In the genomic region with DNA sequence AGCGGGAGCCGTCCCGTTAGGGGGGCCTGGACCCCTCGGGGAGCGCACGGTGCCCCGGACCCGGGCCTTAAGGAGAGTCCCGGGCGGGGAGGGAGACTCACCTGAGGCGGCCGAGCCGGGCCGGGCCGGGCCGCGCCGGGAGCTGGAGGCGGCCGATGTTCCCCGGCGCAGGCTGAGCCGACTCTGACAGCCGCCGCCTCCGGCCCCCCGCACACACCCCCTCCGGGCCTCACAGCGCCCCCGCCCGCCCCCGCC, we compare ENCODE assay signal across 8 cellular contexts. TPM values are rescaled to one million over a fixed set of nuclear protein-coding genes. Genes with fewer than 3 reads are reported as not detected.
A peak's percentile ranks its signal among the peaks of the same experiment; 100 is the strongest.
DNase-seq lines count a peak whose midpoint lies in the region; ATAC-seq, FAIRE-seq and TF ChIP-seq lines count a peak whose summit lies in the region.

A gene (minus strand): TSS at position 188 of the 255 bp plus-strand sequence. CDS start 1,656 bp downstream, outside the sequence.

- H3K79me2 ChIP-seq in GM23338 (replicated peaks; ENCODE audit: insufficient read depth): no peaks in the 10 kb centered on the region

- H4K20me1 ChIP-seq in GM23338 (replicated peaks; ENCODE audit: insufficient read depth): no peaks in the 10 kb centered on the region

- no peaks in the 10 kb centered on the region; the same call in 2 of the 3 replicates for H3K36me3 Mint-ChIP-seq in GM23338 (ENCODE audit: low read depth)
- peaks cover 2% of the 10 kb centered on the region for H3K36me3 Mint-ChIP-seq in activated naive CD8-positive, alpha-beta T cell

- peaks cover 7% of the 10 kb centered on the region; the same call in 1 of the 2 replicates for H3F3A ChIP-seq in GM23338 (replicated peaks; ENCODE audit: low read depth)

- H3K27ac ChIP-seq in GM23338 (ENCODE audit: low read depth) (no peak within 1 kb of the TSS), small intestine (ENCODE audit: low read depth in 1 of 2, low read length in 1 of 2) (peak within 1 kb of the TSS; percentile 3 to 91)

- ATAC-seq in GM23338: peak; percentile 39
- no peak for ATAC-seq in omental fat pad (ENCODE audit: low FRiP score)
- no peak for ATAC-seq in GM19463 (IDR thresholded peaks at IDR 0.05; ENCODE audit: unreplicated experiment)

- H3K4me2 ChIP-seq in GM23338: peak within 1 kb of the TSS; percentile 96

- FAIRE-seq in small intestine (lab: Jason Lieb, UNC): no peak

- H3K27ac Mint-ChIP-seq in GM23338: no peak within 1 kb of the TSS
- H3K27ac Mint-ChIP-seq in activated naive CD8-positive, alpha-beta T cell: peak within 1 kb of the TSS; percentile 46

- H3K27me3 ChIP-seq in GM23338 (ENCODE audit: insufficient read depth) (peaks cover 35% of the 10 kb centered on the region), small intestine (ENCODE audit: control insufficient read depth in 2 of 2, insufficient read depth in 2 of 2, low read length in 2 of 2) (peaks cover 0 to 3% of the 10 kb centered on the region in 2 donors)

- no peaks in the 10 kb centered on the region for H3K9me2 ChIP-seq in GM23338 (ENCODE audit: insufficient read depth)

- 0% methylated on average over 7 to 32 of the region's 32 CpGs; no CpG with 5 or more reads in 1 of the 3 donors for WGBS in small intestine, 3 donors

- peak within 1 kb of the TSS; percentile 78 for H2AFZ ChIP-seq in GM23338

- H3K9me3 Mint-ChIP-seq in GM23338: peaks cover 8% of the 10 kb centered on the region; the same call in 2 of the 3 replicates
- H3K9me3 Mint-ChIP-seq in activated naive CD8-positive, alpha-beta T cell (ENCODE audit: low read depth): no peaks in the 10 kb centered on the region

- TF ChIP-seq CTCF in GM23338 (conservative IDR thresholded peaks at IDR 0.05; ENCODE audit: low read depth in 2 of 2): no peak
- no peak for TF ChIP-seq CTCF in omental fat pad (IDR thresholded peaks at IDR 0.05)

- H3K9me3 ChIP-seq in small intestine (ENCODE audit: control insufficient read depth, low read depth): no peaks in the 10 kb centered on the region

- H3K27me3 Mint-ChIP-seq in GM23338 (ENCODE audit: insufficient read depth, low read depth, poor library complexity): peaks cover 40% of the 10 kb centered on the region
- H3K27me3 Mint-ChIP-seq in activated naive CD8-positive, alpha-beta T cell: peaks cover 19% of the 10 kb centered on the region

- peaks cover 8% of the 10 kb centered on the region; the same call in 1 of the 2 replicates for H3K4me1 ChIP-seq in GM23338 (ENCODE audit: insufficient read depth)
- peaks cover 0 to 2% of the 10 kb centered on the region in 2 donors for H3K4me1 ChIP-seq in small intestine (ENCODE audit: control insufficient read depth in 2 of 2, insufficient read depth in 1 of 2, low read depth in 1 of 2, low read length in 1 of 2)

- H3K4me3 ChIP-seq in GM23338 (peak within 1 kb of the TSS; percentile 73), iPS-11a (ENCODE audit: low read depth, low read length) (peak within 1 kb of the TSS; percentile 37), small intestine (ENCODE audit: low read depth in 1 of 2, low read length in 2 of 2) (peak within 1 kb of the TSS in 1 of 2 donors; percentile 63)

- H3K36me3 ChIP-seq in GM23338 (ENCODE audit: insufficient read depth) (no peaks in the 10 kb centered on the region), small intestine (ENCODE audit: control insufficient read depth in 2 of 2, insufficient read depth in 2 of 2, low read length in 2 of 2) (no peaks in the 10 kb centered on the region)

- H3K4me1 Mint-ChIP-seq in GM23338: peaks cover 23% of the 10 kb centered on the region
- H3K4me1 Mint-ChIP-seq in activated naive CD8-positive, alpha-beta T cell (ENCODE audit: low read depth): peaks cover 13% of the 10 kb centered on the region

- peak within 1 kb of the TSS; percentile 68 for H3K4me3 Mint-ChIP-seq in GM23338
- peak within 1 kb of the TSS; percentile 92 for H3K4me3 Mint-ChIP-seq in activated naive CD8-positive, alpha-beta T cell

- DNase-seq in GM23338 (ENCODE audit: low spot score) (peak; percentile 64), small intestine (no peak), NCI-H2171 treated with DMSO at 0.1 percent for 48 hours (lab: John Stamatoyannopoulos, UW) (no peak), omental fat pad (ENCODE audit: low spot score) (no peak), inferior parietal cortex (ENCODE audit: extremely low spot score) (no peak)

TF ChIP-seq in GM23338, 12 proteins besides CTCF, POLR2A, EP300 and RAD21 (continues in another document):
- TF ChIP-seq JUNB (IDR thresholded peaks at IDR 0.05; ENCODE audit: unreplicated experiment) (no peak), EZH2 (IDR thresholded peaks at IDR 0.05; ENCODE audit: low read depth, unreplicated experiment) (no peak), STAT1 (IDR thresholded peaks at IDR 0.05; ENCODE audit: unreplicated experiment) (no peak), NANOG (IDR thresholded peaks at IDR 0.05; ENCODE audit: borderline replicate concordance) (no peak), ZNF114 (CRISPR knock-in tag; IDR thresholded peaks at IDR 0.05) (no peak), ZNF331 (CRISPR knock-in tag; IDR thresholded peaks at IDR 0.05; ENCODE audit: low read depth) (no peak), POLR2AphosphoS5 (IDR thresholded peaks at IDR 0.05; ENCODE audit: low read depth) (no peak), CREB1 (CRISPR knock-in tag; IDR thresholded peaks at IDR 0.05; ENCODE audit: low read depth) (no peak)
- TF ChIP-seq, protein P1, sequence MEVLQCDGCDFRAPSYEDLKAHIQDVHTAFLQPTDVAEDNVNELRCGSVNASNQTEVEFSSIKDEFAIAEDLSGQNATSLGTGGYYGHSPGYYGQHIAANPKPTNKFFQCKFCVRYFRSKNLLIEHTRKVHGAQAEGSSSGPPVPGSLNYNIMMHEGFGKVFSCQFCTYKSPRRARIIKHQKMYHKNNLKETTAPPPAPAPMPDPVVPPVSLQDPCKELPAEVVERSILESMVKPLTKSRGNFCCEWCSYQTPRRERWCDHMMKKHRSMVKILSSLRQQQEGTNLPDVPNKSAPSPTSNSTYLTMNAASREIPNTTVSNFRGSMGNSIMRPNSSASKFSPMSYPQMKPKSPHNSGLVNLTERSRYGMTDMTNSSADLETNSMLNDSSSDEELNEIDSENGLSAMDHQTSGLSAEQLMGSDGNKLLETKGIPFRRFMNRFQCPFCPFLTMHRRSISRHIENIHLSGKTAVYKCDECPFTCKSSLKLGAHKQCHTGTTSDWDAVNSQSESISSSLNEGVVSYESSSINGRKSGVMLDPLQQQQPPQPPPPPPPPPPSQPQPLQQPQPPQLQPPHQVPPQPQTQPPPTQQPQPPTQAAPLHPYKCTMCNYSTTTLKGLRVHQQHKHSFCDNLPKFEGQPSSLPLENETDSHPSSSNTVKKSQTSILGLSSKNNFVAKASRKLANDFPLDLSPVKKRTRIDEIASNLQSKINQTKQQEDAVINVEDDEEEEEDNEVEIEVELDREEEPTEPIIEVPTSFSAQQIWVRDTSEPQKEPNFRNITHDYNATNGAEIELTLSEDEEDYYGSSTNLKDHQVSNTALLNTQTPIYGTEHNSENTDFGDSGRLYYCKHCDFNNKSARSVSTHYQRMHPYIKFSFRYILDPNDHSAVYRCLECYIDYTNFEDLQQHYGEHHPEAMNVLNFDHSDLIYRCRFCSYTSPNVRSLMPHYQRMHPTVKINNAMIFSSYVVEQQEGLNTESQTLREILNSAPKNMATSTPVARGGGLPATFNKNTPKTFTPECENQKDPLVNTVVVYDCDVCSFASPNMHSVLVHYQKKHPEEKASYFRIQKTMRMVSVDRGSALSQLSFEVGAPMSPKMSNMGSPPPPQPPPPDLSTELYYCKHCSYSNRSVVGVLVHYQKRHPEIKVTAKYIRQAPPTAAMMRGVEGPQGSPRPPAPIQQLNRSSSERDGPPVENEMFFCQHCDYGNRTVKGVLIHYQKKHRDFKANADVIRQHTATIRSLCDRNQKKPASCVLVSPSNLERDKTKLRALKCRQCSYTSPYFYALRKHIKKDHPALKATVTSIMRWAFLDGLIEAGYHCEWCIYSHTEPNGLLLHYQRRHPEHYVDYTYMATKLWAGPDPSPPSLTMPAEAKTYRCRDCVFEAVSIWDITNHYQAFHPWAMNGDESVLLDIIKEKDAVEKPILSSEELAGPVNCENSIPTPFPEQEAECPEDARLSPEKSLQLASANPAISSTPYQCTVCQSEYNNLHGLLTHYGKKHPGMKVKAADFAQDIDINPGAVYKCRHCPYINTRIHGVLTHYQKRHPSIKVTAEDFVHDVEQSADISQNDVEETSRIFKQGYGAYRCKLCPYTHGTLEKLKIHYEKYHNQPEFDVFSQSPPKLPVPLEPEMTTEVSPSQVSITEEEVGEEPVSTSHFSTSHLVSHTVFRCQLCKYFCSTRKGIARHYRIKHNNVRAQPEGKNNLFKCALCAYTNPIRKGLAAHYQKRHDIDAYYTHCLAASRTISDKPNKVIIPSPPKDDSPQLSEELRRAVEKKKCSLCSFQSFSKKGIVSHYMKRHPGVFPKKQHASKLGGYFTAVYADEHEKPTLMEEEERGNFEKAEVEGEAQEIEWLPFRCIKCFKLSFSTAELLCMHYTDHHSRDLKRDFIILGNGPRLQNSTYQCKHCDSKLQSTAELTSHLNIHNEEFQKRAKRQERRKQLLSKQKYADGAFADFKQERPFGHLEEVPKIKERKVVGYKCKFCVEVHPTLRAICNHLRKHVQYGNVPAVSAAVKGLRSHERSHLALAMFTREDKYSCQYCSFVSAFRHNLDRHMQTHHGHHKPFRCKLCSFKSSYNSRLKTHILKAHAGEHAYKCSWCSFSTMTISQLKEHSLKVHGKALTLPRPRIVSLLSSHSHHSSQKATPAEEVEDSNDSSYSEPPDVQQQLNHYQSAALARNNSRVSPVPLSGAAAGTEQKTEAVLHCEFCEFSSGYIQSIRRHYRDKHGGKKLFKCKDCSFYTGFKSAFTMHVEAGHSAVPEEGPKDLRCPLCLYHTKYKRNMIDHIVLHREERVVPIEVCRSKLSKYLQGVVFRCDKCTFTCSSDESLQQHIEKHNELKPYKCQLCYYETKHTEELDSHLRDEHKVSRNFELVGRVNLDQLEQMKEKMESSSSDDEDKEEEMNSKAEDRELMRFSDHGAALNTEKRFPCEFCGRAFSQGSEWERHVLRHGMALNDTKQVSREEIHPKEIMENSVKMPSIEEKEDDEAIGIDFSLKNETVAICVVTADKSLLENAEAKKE (CRISPR knock-in tag; IDR thresholded peaks at IDR 0.05): no peak
- TF ChIP-seq, protein P2, sequence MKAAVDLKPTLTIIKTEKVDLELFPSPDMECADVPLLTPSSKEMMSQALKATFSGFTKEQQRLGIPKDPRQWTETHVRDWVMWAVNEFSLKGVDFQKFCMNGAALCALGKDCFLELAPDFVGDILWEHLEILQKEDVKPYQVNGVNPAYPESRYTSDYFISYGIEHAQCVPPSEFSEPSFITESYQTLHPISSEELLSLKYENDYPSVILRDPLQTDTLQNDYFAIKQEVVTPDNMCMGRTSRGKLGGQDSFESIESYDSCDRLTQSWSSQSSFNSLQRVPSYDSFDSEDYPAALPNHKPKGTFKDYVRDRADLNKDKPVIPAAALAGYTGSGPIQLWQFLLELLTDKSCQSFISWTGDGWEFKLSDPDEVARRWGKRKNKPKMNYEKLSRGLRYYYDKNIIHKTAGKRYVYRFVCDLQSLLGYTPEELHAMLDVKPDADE (IDR thresholded peaks at IDR 0.05): no peak

RNA-seq across cellular contexts. Expression of the gene that starts here (rescaled TPM):
- total RNA-seq in GM23338 (2014; rRNA removed; shearing (Covaris generic)): 1.5 and 3.7 TPM in 2 replicates
- polyA plus RNA-seq in GM23338 (2016; fragmentation: Nextera tagmentation; extraction: Ambion mirVana) (3.6 and 3.9 TPM in 2 replicates), small intestine (10 to 100 TPM in 2 of 3 donors, 1 to 10 TPM in 1; 3.5 to 11.2 (median 11.0) TPM)
- under 1 TPM; 0.50 to 0.96 (median 0.73) TPM for total RNA-seq in omental fat pad
